Comparison of ENCODE assay signal across 1 cellular context in the genomic region with DNA sequence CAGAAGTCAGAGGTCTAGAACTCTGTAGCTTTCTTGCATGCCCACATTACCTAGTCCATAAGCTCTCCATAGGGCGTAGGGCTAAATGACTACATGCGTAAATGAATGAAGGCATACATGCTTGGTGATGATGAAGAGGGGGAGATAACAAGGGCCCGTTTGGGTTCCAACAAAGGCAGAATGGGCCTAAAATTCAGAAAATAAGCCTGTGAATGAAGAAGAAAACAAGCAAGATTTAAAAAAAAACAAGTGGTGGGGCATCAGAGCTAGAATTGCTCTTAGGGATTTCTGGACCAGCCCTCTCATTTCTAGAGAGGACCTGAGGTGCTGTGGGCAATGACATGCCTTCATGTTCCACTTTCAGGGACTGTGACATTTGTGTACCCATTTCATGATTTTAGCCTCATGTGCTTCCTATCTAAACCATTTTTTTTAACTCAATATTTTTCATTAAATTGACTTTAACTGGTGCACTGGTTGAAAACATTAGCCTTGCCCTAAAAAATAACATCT.
TF ChIP-seq lines count a peak whose summit lies in the region.

No MANE protein-coding gene starts in this region.

TF ChIP-seq in GM23338, 12 proteins besides CTCF, POLR2A, EP300 and RAD21 (continued from another document):
- TF ChIP-seq EZH2 (IDR thresholded peaks at IDR 0.05; ENCODE audit: low read depth, unreplicated experiment) = no peak
- TF ChIP-seq ZNF331 (CRISPR knock-in tag; IDR thresholded peaks at IDR 0.05; ENCODE audit: low read depth) = no peak
- TF ChIP-seq EZH2phosphoT487 (IDR thresholded peaks at IDR 0.05; ENCODE audit: unreplicated experiment) = no peak
- no peak for TF ChIP-seq POLR2AphosphoS5 (IDR thresholded peaks at IDR 0.05; ENCODE audit: low read depth)
- TF ChIP-seq CREB1 (CRISPR knock-in tag; IDR thresholded peaks at IDR 0.05; ENCODE audit: low read depth) = no peak
